In genomic region chr6:30781697-30782424, GRCh38 we compare ENCODE assay signal across 1 cellular context.
TF ChIP-seq lines count a peak whose summit lies in the region.

No MANE protein-coding gene starts in this region.

TF ChIP-seq in HepG2, 621 proteins besides CTCF, POLR2A, EP300 and RAD21 (continued from another document and continues in another):
- TF ChIP-seq PRDM10 (CRISPR knock-in tag; IDR thresholded peaks at IDR 0.05; ENCODE audit: low read depth) (peak; percentile 89), ZNF230 (CRISPR knock-in tag; IDR thresholded peaks at IDR 0.05) (no peak), HDAC1 (CRISPR knock-in tag; IDR thresholded peaks at IDR 0.05) (peak; percentile 91), CCDC6 (CRISPR knock-in tag; IDR thresholded peaks at IDR 0.05) (0 out of 2 replicates have a peak, but pooled peaks have one; percentile 26), ZNF101 (CRISPR knock-in tag; IDR thresholded peaks at IDR 0.05; ENCODE audit: borderline replicate concordance, low read depth) (no peak), ZNF547 (CRISPR knock-in tag; IDR thresholded peaks at IDR 0.05) (peak; percentile 77; the same call in 1 of the 2 replicates), MTERF4 (CRISPR knock-in tag; IDR thresholded peaks at IDR 0.05) (peak; percentile 79; the same call in 1 of the 2 replicates), ZNF10 (CRISPR knock-in tag; IDR thresholded peaks at IDR 0.05; ENCODE audit: borderline replicate concordance, low read depth) (no peak), ZNF562 (CRISPR knock-in tag; IDR thresholded peaks at IDR 0.05; ENCODE audit: borderline replicate concordance) (no peak), ZNF570 (CRISPR knock-in tag; IDR thresholded peaks at IDR 0.05; ENCODE audit: borderline replicate concordance) (no peak), GPN1 (CRISPR knock-in tag; IDR thresholded peaks at IDR 0.05; ENCODE audit: borderline replicate concordance) (no peak), ZFP90 (CRISPR knock-in tag; IDR thresholded peaks at IDR 0.05; ENCODE audit: borderline replicate concordance) (peak; percentile 80; the same call in 1 of the 2 replicates), GATAD1 (CRISPR knock-in tag; IDR thresholded peaks at IDR 0.05) (peak; percentile 77), FOXK2 (IDR thresholded peaks at IDR 0.05) (0 out of 2 replicates have a peak, but pooled peaks have one; percentile 36), ZNF354B (CRISPR knock-in tag; IDR thresholded peaks at IDR 0.05) (no peak), TBX3 (IDR thresholded peaks at IDR 0.05; ENCODE audit: borderline replicate concordance) (peak; percentile 63; the same call in 1 of the 2 replicates), MATR3 (CRISPR knock-in tag; IDR thresholded peaks at IDR 0.05) (no peak), NR1H2 (CRISPR knock-in tag; IDR thresholded peaks at IDR 0.05; ENCODE audit: borderline replicate concordance, low read depth) (no peak), DNMT1 (CRISPR knock-in tag; IDR thresholded peaks at IDR 0.05) (no peak), ZNF850 (CRISPR knock-in tag; conservative IDR thresholded peaks at IDR 0.05) (no peak), SRSF4 (IDR thresholded peaks at IDR 0.05; ENCODE audit: low read depth, low read length, poor library complexity, severe bottlenecking) (no peak), ZFY (CRISPR knock-in tag; IDR thresholded peaks at IDR 0.05) (peak; percentile 70), ZNF496 (CRISPR knock-in tag; IDR thresholded peaks at IDR 0.05; ENCODE audit: insufficient replicate concordance) (no peak), CAMTA2 (CRISPR knock-in tag; IDR thresholded peaks at IDR 0.05; ENCODE audit: borderline replicate concordance) (no peak), KMT2B (CRISPR knock-in tag; IDR thresholded peaks at IDR 0.05) (0 out of 2 replicates have a peak, but pooled peaks have one; percentile 69), RNF2 (conservative IDR thresholded peaks at IDR 0.05; ENCODE audit: low read depth) (0 out of 2 replicates have a peak, but pooled peaks have one; percentile 70), XRCC5 (optimal IDR thresholded peaks at IDR 0.05; ENCODE audit: low read length) (peak; percentile 80), ZNF12 (CRISPR knock-in tag; IDR thresholded peaks at IDR 0.05) (peak; percentile 96), TCF7 (IDR thresholded peaks at IDR 0.05; ENCODE audit: low read depth) (no peak; the same call in 1 of the 2 replicates), ZNF782 (CRISPR knock-in tag; IDR thresholded peaks at IDR 0.05; ENCODE audit: borderline replicate concordance) (peak; percentile 75; the same call in 1 of the 2 replicates), REL (CRISPR knock-in tag; conservative IDR thresholded peaks at IDR 0.05) (no peak), TBP (CRISPR knock-in tag; IDR thresholded peaks at IDR 0.05) (no peak), IKZF1 (IDR thresholded peaks at IDR 0.05) (no peak), TRAFD1 (CRISPR knock-in tag; IDR thresholded peaks at IDR 0.05; ENCODE audit: borderline replicate concordance) (peak; percentile 88; the same call in 1 of the 2 replicates), ZNF276 (CRISPR knock-in tag; IDR thresholded peaks at IDR 0.05; ENCODE audit: low read depth) (no peak), MAFG (CRISPR knock-in tag; IDR thresholded peaks at IDR 0.05) (no peak), ZNF841 (CRISPR knock-in tag; IDR thresholded peaks at IDR 0.05; ENCODE audit: borderline replicate concordance) (no peak)
- TF ChIP-seq, protein P1, sequence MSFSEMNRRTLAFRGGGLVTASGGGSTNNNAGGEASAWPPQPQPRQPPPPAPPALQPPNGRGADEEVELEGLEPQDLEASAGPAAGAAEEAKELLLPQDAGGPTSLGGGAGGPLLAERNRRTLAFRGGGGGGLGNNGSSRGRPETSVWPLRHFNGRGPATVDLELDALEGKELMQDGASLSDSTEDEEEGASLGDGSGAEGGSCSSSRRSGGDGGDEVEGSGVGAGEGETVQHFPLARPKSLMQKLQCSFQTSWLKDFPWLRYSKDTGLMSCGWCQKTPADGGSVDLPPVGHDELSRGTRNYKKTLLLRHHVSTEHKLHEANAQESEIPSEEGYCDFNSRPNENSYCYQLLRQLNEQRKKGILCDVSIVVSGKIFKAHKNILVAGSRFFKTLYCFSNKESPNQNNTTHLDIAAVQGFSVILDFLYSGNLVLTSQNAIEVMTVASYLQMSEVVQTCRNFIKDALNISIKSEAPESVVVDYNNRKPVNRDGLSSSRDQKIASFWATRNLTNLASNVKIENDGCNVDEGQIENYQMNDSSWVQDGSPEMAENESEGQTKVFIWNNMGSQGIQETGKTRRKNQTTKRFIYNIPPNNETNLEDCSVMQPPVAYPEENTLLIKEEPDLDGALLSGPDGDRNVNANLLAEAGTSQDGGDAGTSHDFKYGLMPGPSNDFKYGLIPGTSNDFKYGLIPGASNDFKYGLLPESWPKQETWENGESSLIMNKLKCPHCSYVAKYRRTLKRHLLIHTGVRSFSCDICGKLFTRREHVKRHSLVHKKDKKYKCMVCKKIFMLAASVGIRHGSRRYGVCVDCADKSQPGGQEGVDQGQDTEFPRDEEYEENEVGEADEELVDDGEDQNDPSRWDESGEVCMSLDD (CRISPR knock-in tag; IDR thresholded peaks at IDR 0.05; ENCODE audit: borderline replicate concordance) = no peak
- TF ChIP-seq, protein P2, sequence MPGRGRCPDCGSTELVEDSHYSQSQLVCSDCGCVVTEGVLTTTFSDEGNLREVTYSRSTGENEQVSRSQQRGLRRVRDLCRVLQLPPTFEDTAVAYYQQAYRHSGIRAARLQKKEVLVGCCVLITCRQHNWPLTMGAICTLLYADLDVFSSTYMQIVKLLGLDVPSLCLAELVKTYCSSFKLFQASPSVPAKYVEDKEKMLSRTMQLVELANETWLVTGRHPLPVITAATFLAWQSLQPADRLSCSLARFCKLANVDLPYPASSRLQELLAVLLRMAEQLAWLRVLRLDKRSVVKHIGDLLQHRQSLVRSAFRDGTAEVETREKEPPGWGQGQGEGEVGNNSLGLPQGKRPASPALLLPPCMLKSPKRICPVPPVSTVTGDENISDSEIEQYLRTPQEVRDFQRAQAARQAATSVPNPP (CRISPR knock-in tag; IDR thresholded peaks at IDR 0.05) = 0 out of 2 replicates have a peak, but pooled peaks have one; percentile 34
- TF ChIP-seq, protein P3, sequence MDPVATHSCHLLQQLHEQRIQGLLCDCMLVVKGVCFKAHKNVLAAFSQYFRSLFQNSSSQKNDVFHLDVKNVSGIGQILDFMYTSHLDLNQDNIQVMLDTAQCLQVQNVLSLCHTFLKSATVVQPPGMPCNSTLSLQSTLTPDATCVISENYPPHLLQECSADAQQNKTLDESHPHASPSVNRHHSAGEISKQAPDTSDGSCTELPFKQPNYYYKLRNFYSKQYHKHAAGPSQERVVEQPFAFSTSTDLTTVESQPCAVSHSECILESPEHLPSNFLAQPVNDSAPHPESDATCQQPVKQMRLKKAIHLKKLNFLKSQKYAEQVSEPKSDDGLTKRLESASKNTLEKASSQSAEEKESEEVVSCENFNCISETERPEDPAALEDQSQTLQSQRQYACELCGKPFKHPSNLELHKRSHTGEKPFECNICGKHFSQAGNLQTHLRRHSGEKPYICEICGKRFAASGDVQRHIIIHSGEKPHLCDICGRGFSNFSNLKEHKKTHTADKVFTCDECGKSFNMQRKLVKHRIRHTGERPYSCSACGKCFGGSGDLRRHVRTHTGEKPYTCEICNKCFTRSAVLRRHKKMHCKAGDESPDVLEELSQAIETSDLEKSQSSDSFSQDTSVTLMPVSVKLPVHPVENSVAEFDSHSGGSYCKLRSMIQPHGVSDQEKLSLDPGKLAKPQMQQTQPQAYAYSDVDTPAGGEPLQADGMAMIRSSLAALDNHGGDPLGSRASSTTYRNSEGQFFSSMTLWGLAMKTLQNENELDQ (CRISPR knock-in tag; IDR thresholded peaks at IDR 0.05; ENCODE audit: borderline replicate concordance) = peak; percentile 75; the same call in 1 of the 2 replicates
- TF ChIP-seq, protein P4, sequence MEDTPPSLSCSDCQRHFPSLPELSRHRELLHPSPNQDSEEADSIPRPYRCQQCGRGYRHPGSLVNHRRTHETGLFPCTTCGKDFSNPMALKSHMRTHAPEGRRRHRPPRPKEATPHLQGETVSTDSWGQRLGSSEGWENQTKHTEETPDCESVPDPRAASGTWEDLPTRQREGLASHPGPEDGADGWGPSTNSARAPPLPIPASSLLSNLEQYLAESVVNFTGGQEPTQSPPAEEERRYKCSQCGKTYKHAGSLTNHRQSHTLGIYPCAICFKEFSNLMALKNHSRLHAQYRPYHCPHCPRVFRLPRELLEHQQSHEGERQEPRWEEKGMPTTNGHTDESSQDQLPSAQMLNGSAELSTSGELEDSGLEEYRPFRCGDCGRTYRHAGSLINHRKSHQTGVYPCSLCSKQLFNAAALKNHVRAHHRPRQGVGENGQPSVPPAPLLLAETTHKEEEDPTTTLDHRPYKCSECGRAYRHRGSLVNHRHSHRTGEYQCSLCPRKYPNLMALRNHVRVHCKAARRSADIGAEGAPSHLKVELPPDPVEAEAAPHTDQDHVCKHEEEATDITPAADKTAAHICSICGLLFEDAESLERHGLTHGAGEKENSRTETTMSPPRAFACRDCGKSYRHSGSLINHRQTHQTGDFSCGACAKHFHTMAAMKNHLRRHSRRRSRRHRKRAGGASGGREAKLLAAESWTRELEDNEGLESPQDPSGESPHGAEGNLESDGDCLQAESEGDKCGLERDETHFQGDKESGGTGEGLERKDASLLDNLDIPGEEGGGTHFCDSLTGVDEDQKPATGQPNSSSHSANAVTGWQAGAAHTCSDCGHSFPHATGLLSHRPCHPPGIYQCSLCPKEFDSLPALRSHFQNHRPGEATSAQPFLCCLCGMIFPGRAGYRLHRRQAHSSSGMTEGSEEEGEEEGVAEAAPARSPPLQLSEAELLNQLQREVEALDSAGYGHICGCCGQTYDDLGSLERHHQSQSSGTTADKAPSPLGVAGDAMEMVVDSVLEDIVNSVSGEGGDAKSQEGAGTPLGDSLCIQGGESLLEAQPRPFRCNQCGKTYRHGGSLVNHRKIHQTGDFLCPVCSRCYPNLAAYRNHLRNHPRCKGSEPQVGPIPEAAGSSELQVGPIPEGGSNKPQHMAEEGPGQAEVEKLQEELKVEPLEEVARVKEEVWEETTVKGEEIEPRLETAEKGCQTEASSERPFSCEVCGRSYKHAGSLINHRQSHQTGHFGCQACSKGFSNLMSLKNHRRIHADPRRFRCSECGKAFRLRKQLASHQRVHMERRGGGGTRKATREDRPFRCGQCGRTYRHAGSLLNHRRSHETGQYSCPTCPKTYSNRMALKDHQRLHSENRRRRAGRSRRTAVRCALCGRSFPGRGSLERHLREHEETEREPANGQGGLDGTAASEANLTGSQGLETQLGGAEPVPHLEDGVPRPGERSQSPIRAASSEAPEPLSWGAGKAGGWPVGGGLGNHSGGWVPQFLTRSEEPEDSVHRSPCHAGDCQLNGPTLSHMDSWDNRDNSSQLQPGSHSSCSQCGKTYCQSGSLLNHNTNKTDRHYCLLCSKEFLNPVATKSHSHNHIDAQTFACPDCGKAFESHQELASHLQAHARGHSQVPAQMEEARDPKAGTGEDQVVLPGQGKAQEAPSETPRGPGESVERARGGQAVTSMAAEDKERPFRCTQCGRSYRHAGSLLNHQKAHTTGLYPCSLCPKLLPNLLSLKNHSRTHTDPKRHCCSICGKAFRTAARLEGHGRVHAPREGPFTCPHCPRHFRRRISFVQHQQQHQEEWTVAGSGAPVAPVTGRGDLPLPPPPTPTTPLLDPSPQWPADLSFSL (CRISPR knock-in tag; IDR thresholded peaks at IDR 0.05) = peak; percentile 55; the same call in 1 of the 2 replicates
